In genomic region chr20:13220857-13221297, GRCh38 we compare ENCODE assay signal across 8 cellular contexts. TPM values are rescaled to one million over a fixed set of nuclear protein-coding genes. Genes with fewer than 3 reads are reported as not detected.
A peak's percentile ranks its signal among the peaks of the same experiment; 100 is the strongest.
DNase-seq lines count a peak whose midpoint lies in the region; ATAC-seq, FAIRE-seq and TF ChIP-seq lines count a peak whose summit lies in the region.

Gene ISM1, plus strand, starts transcription at chr20:13221274. Its CDS starts 503 bp downstream, at chr20:13221777.

- H3K9me3 ChIP-seq in breast epithelium, result no peaks in the 10 kb centered on the region
- H3K9me3 ChIP-seq in HepG2 (ENCODE audit: low read length), result no peaks in the 10 kb centered on the region

- intact Hi-C loops in breast epithelium (cut with DNase I; ENCODE audit: low total_unique reads), result no loop called here
- intact Hi-C loops in HepG2 (cut with micrococcal nuclease; ENCODE audit: unreplicated experiment), result loop anchor here (1.0 to 5.0 kb wide), 2 partner anchors 23 to 326 kb away; no protein-coding TSS in a partner anchor

- no TSS peak for BruUV-seq in HepG2 (replicated peaks; lab: Mats Ljungman, UMichigan)

- no peaks in the 10 kb centered on the region for H3K4me1 ChIP-seq in breast epithelium
- H3K4me1 ChIP-seq in HepG2 (ENCODE audit: insufficient read depth, low read length), result peaks cover 32% of the 10 kb centered on the region

- TF ChIP-seq POLR2A in breast epithelium (IDR thresholded peaks at IDR 0.05) (no peak), HepG2 (IDR thresholded peaks at IDR 0.05; ENCODE audit: insufficient read depth in 1 of 2, low read depth in 2 of 2, low read length in 2 of 2) (no peak)

- WGBS in HepG2 (ENCODE audit: low lambda C conversion rate), result under 1% methylated on average over 35 of the region's 39 CpGs

- peak within 1 kb of the TSS; percentile 94 for H3K4me2 ChIP-seq in HepG2 (ENCODE audit: low read depth, low read length)

- peak within 1 kb of the TSS; percentile 40 for H3K9ac ChIP-seq in HepG2 (ENCODE audit: insufficient read depth, low read depth, low read length)

- ATAC-seq in GM21526 (IDR thresholded peaks at IDR 0.05; ENCODE audit: low FRiP score, unreplicated experiment) (peak; percentile 17), SK-N-SH treated with all-trans-retinoic acid at 6 μM for 48 hours (peak; percentile 55), HepG2 (peak; percentile 65), HG03175 (IDR thresholded peaks at IDR 0.05; ENCODE audit: unreplicated experiment) (no peak)

- no peak for FAIRE-seq in HepG2 (lab: Jason Lieb, UNC)

- no peak for TF ChIP-seq RAD21 in HepG2 (CRISPR knock-in tag; IDR thresholded peaks at IDR 0.05)

- no peaks in the 10 kb centered on the region for H4K20me1 ChIP-seq in HepG2 (ENCODE audit: insufficient read depth, low read length)

- H3K4me3 ChIP-seq in AG04449 (ENCODE audit: low read depth, low read length) (peak within 1 kb of the TSS; percentile 48), breast epithelium (peak within 1 kb of the TSS; percentile 53 to 87 (median 66)), HepG2 (replicated peaks in 1 of 3; ENCODE audit: insufficient read depth in 1 of 3, low read depth in 2 of 3, low read length in 3 of 3) (peak within 1 kb of the TSS; percentile 65 to 81 (median 77))

- H3K36me3 ChIP-seq in breast epithelium (no peaks in the 10 kb centered on the region), HepG2 (replicated peaks in 1 of 2; ENCODE audit: control insufficient read depth in 1 of 2, insufficient read depth in 2 of 2, low read length in 2 of 2) (no peaks in the 10 kb centered on the region)

- H3K27me3 ChIP-seq in breast epithelium (peaks cover 3 to 16% of the 10 kb centered on the region in 2 donors), HepG2 (ENCODE audit: control insufficient read depth in 1 of 2, insufficient read depth in 2 of 2, low read length in 2 of 2) (peaks cover 0 to 38% of the 10 kb centered on the region in 2 experiments; a peak in 3 of 5 replicates)

- H3K79me2 ChIP-seq in HepG2 (ENCODE audit: insufficient read depth, low read length), result no peaks in the 10 kb centered on the region

- TF ChIP-seq CTCF in AG04449 (IDR thresholded peaks at IDR 0.05; ENCODE audit: insufficient read depth, low read length, missing control alignments) (no peak), breast epithelium (IDR thresholded peaks at IDR 0.05) (no peak), HepG2 (CRISPR knock-in tag; IDR thresholded peaks at IDR 0.05) (no peak)

- H2AFZ ChIP-seq in HepG2 (ENCODE audit: low read length), result no peak within 1 kb of the TSS

- H3K27ac ChIP-seq in breast epithelium, result peak within 1 kb of the TSS; percentile 77 to 88
- H3K27ac ChIP-seq in HepG2 (ENCODE audit: extremely low read length, insufficient read depth, low read length), result no peak within 1 kb of the TSS

- POLR2A ChIA-PET in AG04449 (lab: Yijun Ruan, JAX) (no interaction called here), HepG2 (lab: Yijun Ruan, JAX) (interaction anchor here (0.7 to 1.7 kb wide), 3 partner anchors 19 to 41 kb away, joined by 3 to 12 read pairs (median 3); no protein-coding TSS in a partner anchor)

- CTCF ChIA-PET in AG04449 (lab: Yijun Ruan, JAX), result interaction anchor here (0.6 to 0.8 kb wide), 2 partner anchors 36 to 326 kb away, joined by 3 read pairs; no protein-coding TSS in a partner anchor
- CTCF ChIA-PET in HepG2 (lab: Yijun Ruan, JAX; ENCODE audit: low intra/inter-chr PET ratio, low total read pairs), result no interaction called here

- TF ChIP-seq EP300 in HepG2 (IDR thresholded peaks at IDR 0.05; ENCODE audit: low read depth in 2 of 2, low read length in 2 of 2) (no peak), HepG2 (CRISPR knock-in tag; IDR thresholded peaks at IDR 0.05; ENCODE audit: borderline replicate concordance) (no peak)

- in situ Hi-C loops in HepG2 (cut with HindIII; ENCODE audit: extremely low pct_ligation_motif_present, low pct_unique_long_range_greater_than_20kb), result no loop called here

- DNase-seq in AG04449 (ENCODE audit: low read depth, low spot score), result no peak
- DNase-seq in breast epithelium (ENCODE audit: low spot score in 2 of 2), result peak in 1 of 2 donors; percentile 39
- no peak for DNase-seq in HepG2 (ENCODE audit: low spot score)
- peak; percentile 21 for DNase-seq in stimulated activated CD8-positive, alpha-beta memory T cell treated with anti-CD3 and anti-CD28 coated beads, Interleukin-15, amount 100 ng/mL, for 24 hours (ENCODE audit: low read depth)
- no peak for DNase-seq in SHP77 treated with DMSO at 0.1 percent for 48 hours (lab: John Stamatoyannopoulos, UW)

TF ChIP-seq in SK-N-SH treated with all-trans-retinoic acid at 6 μM for 48 hours, 23 proteins besides CTCF, POLR2A, EP300 and RAD21:
- TF ChIP-seq ISL1 (CRISPR knock-in tag; IDR thresholded peaks at IDR 0.05) (no peak), TOX (CRISPR knock-in tag; IDR thresholded peaks at IDR 0.05; ENCODE audit: borderline replicate concordance) (no peak), POU6F1 (CRISPR knock-in tag; IDR thresholded peaks at IDR 0.05; ENCODE audit: borderline replicate concordance, low read depth) (no peak), RARB (CRISPR knock-in tag; IDR thresholded peaks at IDR 0.05) (no peak), CSDC2 (CRISPR knock-in tag; IDR thresholded peaks at IDR 0.05) (no peak), ARNTL (CRISPR knock-in tag; IDR thresholded peaks at IDR 0.05; ENCODE audit: borderline replicate concordance, low read depth) (no peak)

TF ChIP-seq in HepG2, 621 proteins besides CTCF, POLR2A, EP300 and RAD21 (continues in another document):
- no peak for TF ChIP-seq ZNF883 (CRISPR knock-in tag; IDR thresholded peaks at IDR 0.05; ENCODE audit: not compliant biosample characterization)
- TF ChIP-seq SATB2 (CRISPR knock-in tag; IDR thresholded peaks at IDR 0.05), result no peak
- TF ChIP-seq PRDM10 (CRISPR knock-in tag; IDR thresholded peaks at IDR 0.05; ENCODE audit: low read depth), result peak; percentile 90
- TF ChIP-seq EED (CRISPR knock-in tag; IDR thresholded peaks at IDR 0.05), result 0 out of 2 replicates have a peak, but pooled peaks have one; percentile 7
- 0 out of 2 replicates have a peak, but pooled peaks have one; percentile 12 for TF ChIP-seq ZNF136 (CRISPR knock-in tag; IDR thresholded peaks at IDR 0.05; ENCODE audit: low read depth)
- TF ChIP-seq KMT2A (CRISPR knock-in tag; IDR thresholded peaks at IDR 0.05), result 0 out of 2 replicates have a peak, but pooled peaks have one; percentile 59
- TF ChIP-seq ZZZ3 (CRISPR knock-in tag; IDR thresholded peaks at IDR 0.05; ENCODE audit: borderline replicate concordance), result no peak; the same call in 1 of the 2 replicates

RNA-seq across cellular contexts. Expression of gene ISM1, which starts in this region (rescaled TPM):
- total RNA-seq in breast epithelium (10 to 100 TPM; 13.0 to 18.7 (median 15.2) TPM), HepG2 (2016; rRNA removed; fragmentation: Illumina TruSeq; extraction: Trizol) (0.90 and 1.4 TPM in 2 replicates)
- total RNA-seq in HepG2 (2016; cell fraction: cytosol; rRNA removed; fragmentation: Illumina TruSeq; extraction: Trizol; ENCODE audit: low read depth), result 0.51 and 0.53 TPM in 2 replicates
- total RNA-seq in HepG2 (2016; cell fraction: insoluble cytoplasmic fraction; rRNA removed; fragmentation: Illumina TruSeq; extraction: Trizol), result 1.0 and 1.1 TPM in 2 replicates
- total RNA-seq in HepG2 (2016; cell fraction: membrane; rRNA removed; fragmentation: Illumina TruSeq; extraction: Trizol), result 0.83 and 0.99 TPM in 2 replicates
- total RNA-seq in HepG2 (2016; cell fraction: nucleus; rRNA removed; fragmentation: Illumina TruSeq; extraction: Trizol), result 1.4 and 1.6 TPM in 2 replicates
- polyA plus RNA-seq in HepG2 (2011; rRNA removed), result 0.38 and 0.40 TPM in 2 replicates
- 0.31 and 0.55 TPM in 2 replicates for polyA plus RNA-seq in HepG2 (2011; cell fraction: cytosol; rRNA removed)
- polyA plus RNA-seq in HepG2 (2011; cell fraction: nucleus; rRNA removed), result 0.29 TPM in 2 replicates
- polyA plus RNA-seq in HepG2 (2012), result 0.11 and 0.15 TPM in 2 replicates
- polyA plus RNA-seq in HepG2 (2016; cell fraction: cytosol; fragmentation: Illumina TruSeq; extraction: Trizol; ENCODE audit: low read depth), result 0.28 and 0.41 TPM in 2 replicates
- polyA plus RNA-seq in HepG2 (2016; cell fraction: insoluble cytoplasmic fraction; fragmentation: Illumina TruSeq; extraction: Trizol; ENCODE audit: low read depth), result 1.8 and 1.9 TPM in 2 replicates
- polyA plus RNA-seq in HepG2 (2016; cell fraction: membrane; fragmentation: Illumina TruSeq; extraction: Trizol; ENCODE audit: low read depth), result 0.80 and 0.96 TPM in 2 replicates
- 2.5 and 3.5 TPM in 2 replicates for polyA plus RNA-seq in HepG2 (2016; cell fraction: nucleus; fragmentation: Illumina TruSeq; extraction: Trizol; ENCODE audit: insufficient read depth, low read depth)
- polyA minus RNA-seq in HepG2 (2011; rRNA and poly(A)+ RNA removed; ENCODE audit: low replicate concordance), result 0.07 and 0.48 TPM in 2 replicates
- polyA minus RNA-seq in HepG2 (2011; cell fraction: cytosol; rRNA and poly(A)+ RNA removed), result 0.53 TPM in 1 of 2 replicates, not detected in the other
- polyA minus RNA-seq in HepG2 (2011; cell fraction: nucleus; rRNA and poly(A)+ RNA removed), result 0.25 and 0.52 TPM in 2 replicates
